ENCODE assay signal across 1 cellular context in genomic region chr22:38272373-38273134, GRCh38.
TF ChIP-seq lines count a peak whose summit lies in the region.

TSS of gene TMEM184B (minus strand) at chr22:38273010. CDS start at chr22:38247961, 25,049 bp downstream.

TF ChIP-seq in HepG2, 621 proteins besides CTCF, POLR2A, EP300 and RAD21 (continued from another document):
- TF ChIP-seq REST (IDR thresholded peaks at IDR 0.05; ENCODE audit: borderline replicate concordance in 1 of 2, low read depth in 1 of 2, low read length in 2 of 2), result no peak
- peak; percentile 70; the same call in 1 of the 2 replicates for TF ChIP-seq ZBTB10 (CRISPR knock-in tag; IDR thresholded peaks at IDR 0.05; ENCODE audit: borderline replicate concordance)
- TF ChIP-seq ZNF746 (CRISPR knock-in tag; IDR thresholded peaks at IDR 0.05), result no peak
- no peak for TF ChIP-seq SAFB2 (CRISPR knock-in tag; IDR thresholded peaks at IDR 0.05; ENCODE audit: borderline replicate concordance, low read depth)
- 0 out of 2 replicates have a peak, but pooled peaks have one; percentile 38 for TF ChIP-seq ZNF670 (CRISPR knock-in tag; IDR thresholded peaks at IDR 0.05; ENCODE audit: borderline replicate concordance)
- TF ChIP-seq ZNF7 (CRISPR knock-in tag; IDR thresholded peaks at IDR 0.05), result no peak
- no peak for TF ChIP-seq GTF2F1 (IDR thresholded peaks at IDR 0.05; ENCODE audit: low read length)
- no peak for TF ChIP-seq RORA (CRISPR knock-in tag; IDR thresholded peaks at IDR 0.05)
- no peak for TF ChIP-seq GPBP1L1 (CRISPR knock-in tag; IDR thresholded peaks at IDR 0.05)
- TF ChIP-seq BHLHE40 (IDR thresholded peaks at IDR 0.05; ENCODE audit: low read length), result no peak
- peak; percentile 16; the same call in 1 of the 2 replicates for TF ChIP-seq ISL2 (CRISPR knock-in tag; IDR thresholded peaks at IDR 0.05)
- no peak for TF ChIP-seq ATF3 (CRISPR knock-in tag; IDR thresholded peaks at IDR 0.05)
- no peak for TF ChIP-seq TOE1 (CRISPR knock-in tag; IDR thresholded peaks at IDR 0.05)
- TF ChIP-seq ZNF616 (CRISPR knock-in tag; IDR thresholded peaks at IDR 0.05; ENCODE audit: low read depth), result no peak
- no peak for TF ChIP-seq ZBTB21 (CRISPR knock-in tag; IDR thresholded peaks at IDR 0.05)
- no peak for TF ChIP-seq NFKBIZ (CRISPR knock-in tag; IDR thresholded peaks at IDR 0.05)
- TF ChIP-seq HNRNPLL (IDR thresholded peaks at IDR 0.05; ENCODE audit: low read depth, low read length, poor library complexity, severe bottlenecking), result peak; percentile 84
- TF ChIP-seq PAF1 (CRISPR knock-in tag; IDR thresholded peaks at IDR 0.05), result no peak
- TF ChIP-seq KDM2A (CRISPR knock-in tag; IDR thresholded peaks at IDR 0.05; ENCODE audit: borderline replicate concordance, low read depth), result no peak
- no peak for TF ChIP-seq POLR2AphosphoS2 (IDR thresholded peaks at IDR 0.05; ENCODE audit: low read depth, low read length)
- no peak for TF ChIP-seq BCLAF1 (IDR thresholded peaks at IDR 0.05)
- TF ChIP-seq ETS1 (CRISPR knock-in tag; IDR thresholded peaks at IDR 0.05), result 0 out of 2 replicates have a peak, but pooled peaks have one; percentile 24
- no peak for TF ChIP-seq ZNF513 (CRISPR knock-in tag; conservative IDR thresholded peaks at IDR 0.05)
- no peak for TF ChIP-seq CREB3 (CRISPR knock-in tag; IDR thresholded peaks at IDR 0.05)
- TF ChIP-seq ZNF260 (CRISPR knock-in tag; IDR thresholded peaks at IDR 0.05; ENCODE audit: borderline replicate concordance, low read depth), result no peak
